ENCODE assay signal across 14 cellular contexts in genomic region chrX:2502120-2502667, GRCh38. TPM values are rescaled to one million over a fixed set of nuclear protein-coding genes. Genes with fewer than 3 reads are reported as not detected.
DNase-seq lines count a peak whose midpoint lies in the region; ATAC-seq and TF ChIP-seq lines count a peak whose summit lies in the region.
"Had no signal": no experiment of that assay in that cellular context is flagged by ENCODE, and none has a peak within 500 bp of the region (broad histone marks: within the 10 kb centered on the region; RNA-seq: fewer than 3 reads in every experiment).

No MANE protein-coding gene starts in this region.

- TF ChIP-seq EP300 in transverse colon (IDR thresholded peaks at IDR 0.05; ENCODE audit: low read depth): no peak

- H3K9ac ChIP-seq in mucosa of rectum (ENCODE audit: low read depth in 1 of 2, low read length in 2 of 2): no peak overlapping the region

- H3K27ac ChIP-seq in right atrium auricular region: no peak overlapping the region
- H3K27ac ChIP-seq in mucosa of rectum (ENCODE audit: low read depth in 2 of 2, low read length in 2 of 2): peak overlapping the region; percentile 32 to 61
- H3K27ac ChIP-seq in transverse colon: peak overlapping the region in 3 of 4 donors; percentile 25 to 97 (median 51)
- H3K27ac ChIP-seq: ascending aorta, epithelial cell of prostate had no signal

- H3K27ac Mint-ChIP-seq in activated T-helper 2 cell treated with anti-CD3 and anti-CD28 coated beads, Interferon-gamma antibody, Interleukin-2, Interleukin-4, amounts not matched to agents 10 μg/mL and 5 μg/mL and 100 μg/mL, durations not matched to agents 14 hours and 24 hours and 36 hours: peak overlapping the region; percentile 80

- H3K4me1 ChIP-seq in right atrium auricular region (peaks cover 0 to 27% of the 10 kb centered on the region in 2 donors), mucosa of rectum (ENCODE audit: control insufficient read depth in 2 of 2, insufficient read depth in 2 of 2, low read length in 2 of 2) (peaks cover 33% of the 10 kb centered on the region in 2 donors), transverse colon (peaks cover 8 to 43% (median 31%) of the 10 kb centered on the region in 4 donors)

- WGBS in transverse colon (ENCODE audit: low coverage in 1 of 2), 2 donors: 80 to 81% methylated on average over 4 to 5 of the region's 5 CpGs

- ATAC-seq in GM21717 (IDR thresholded peaks at IDR 0.05; ENCODE audit: unreplicated experiment): no peak
- no peak for ATAC-seq in HG03442 (IDR thresholded peaks at IDR 0.05; ENCODE audit: unreplicated experiment)

- intact Hi-C loops in cardiac septum (cut with DNase I): loop anchor here (5.0 to 10.0 kb wide), 2 partner anchors 175 to 193 kb away; partner anchors contain the start of gene CD99
- intact Hi-C loops in activated T-helper 2 cell treated with anti-CD3 and anti-CD28 coated beads, Interferon-gamma antibody, Interleukin-2, Interleukin-4, amounts not matched to agents 10 μg/mL and 5 μg/mL and 100 μg/mL, durations not matched to agents 14 hours and 24 hours and 36 hours (cut with micrococcal nuclease): loop anchor here (10.0 kb wide), 3 partner anchors 103 to 1047 kb away; partner anchors contain the start of gene ASMTL
- intact Hi-C loops in transverse colon (cut with DNase I; ENCODE audit: low total_unique reads): loop anchor here (10.0 kb wide), 1 partner anchor 1057 kb away; no protein-coding TSS in a partner anchor

- peaks cover 16% of the 10 kb centered on the region for H3K36me3 Mint-ChIP-seq in activated T-helper 2 cell treated with anti-CD3 and anti-CD28 coated beads, Interferon-gamma antibody, Interleukin-2, Interleukin-4, amounts not matched to agents 10 μg/mL and 5 μg/mL and 100 μg/mL, durations not matched to agents 14 hours and 24 hours and 36 hours (ENCODE audit: low read depth)

- H3K27me3 Mint-ChIP-seq in activated T-helper 2 cell treated with anti-CD3 and anti-CD28 coated beads, Interferon-gamma antibody, Interleukin-2, Interleukin-4, amounts not matched to agents 10 μg/mL and 5 μg/mL and 100 μg/mL, durations not matched to agents 14 hours and 24 hours and 36 hours (ENCODE audit: low read depth): no peaks in the 10 kb centered on the region

- TF ChIP-seq POLR2A in transverse colon (IDR thresholded peaks at IDR 0.05): no peak

- DNase-seq in cardiac septum (ENCODE audit: low spot score): peak; percentile 69
- no peak for DNase-seq in right atrium auricular region (ENCODE audit: low spot score)
- DNase-seq in activated T-helper 2 cell treated with anti-CD3 and anti-CD28 coated beads, Interferon-gamma antibody, Interleukin-2, Interleukin-4, amounts not matched to agents 10 μg/mL and 5 μg/mL and 100 μg/mL, durations not matched to agents 14 hours and 24 hours and 36 hours (ENCODE audit: low spot score): no peak
- no peak for DNase-seq in transverse colon
- DNase-seq in NCI-H2227 treated with DMSO at 0.1 percent for 48 hours (lab: John Stamatoyannopoulos, UW): no peak
- DNase-seq: activated CD4-positive, alpha-beta T cell treated with anti-CD3 and anti-CD28 coated beads for 4 hours; NCI-H1092 treated with DMSO at 0.1 percent for 48 hours; NCI-H69 had no signal

- in situ Hi-C loops in transverse colon (cut with MboI; ENCODE audit: low pct_ligation_motif_present in 1 of 4, low pct_unique_long_range_greater_than_20kb in 1 of 4, low sequenced_read_pairs in 3 of 4): no loop called here

- H3K36me3 ChIP-seq in right atrium auricular region (no peaks in the 10 kb centered on the region), mucosa of rectum (ENCODE audit: control insufficient read depth in 2 of 2, insufficient read depth in 2 of 2, low read length in 2 of 2) (no peaks in the 10 kb centered on the region), transverse colon (no peaks in the 10 kb centered on the region)
- H3K36me3 ChIP-seq: ascending aorta had no signal

- H3K9me3 Mint-ChIP-seq in activated T-helper 2 cell treated with anti-CD3 and anti-CD28 coated beads, Interferon-gamma antibody, Interleukin-2, Interleukin-4, amounts not matched to agents 10 μg/mL and 5 μg/mL and 100 μg/mL, durations not matched to agents 14 hours and 24 hours and 36 hours: no peaks in the 10 kb centered on the region

- H3K4me3 ChIP-seq in right atrium auricular region: no peak overlapping the region
- no peak overlapping the region for H3K4me3 ChIP-seq in mucosa of rectum (ENCODE audit: low read length in 2 of 2)
- H3K4me3 ChIP-seq in transverse colon: no peak overlapping the region
- H3K4me3 ChIP-seq: ascending aorta; BLaER1 treated with 17β-estradiol and CSF1 and Interleukin-3, amounts not matched to agents 10 nM and 100 nM had no signal

- H3K9me3 ChIP-seq in right atrium auricular region (no peaks in the 10 kb centered on the region), mucosa of rectum (ENCODE audit: control insufficient read depth in 2 of 2, low read length in 2 of 2) (no peaks in the 10 kb centered on the region), transverse colon (no peaks in the 10 kb centered on the region)
- H3K9me3 ChIP-seq: ascending aorta; BLaER1 treated with 17β-estradiol and CSF1 and Interleukin-3, amounts not matched to agents 10 nM and 100 nM had no signal

- no peak for TF ChIP-seq CTCF in right atrium auricular region (IDR thresholded peaks at IDR 0.05)
- TF ChIP-seq CTCF in transverse colon (IDR thresholded peaks at IDR 0.05): no peak

- H3K27me3 ChIP-seq in right atrium auricular region (no peaks in the 10 kb centered on the region), mucosa of rectum (ENCODE audit: control insufficient read depth in 2 of 2, insufficient read depth in 2 of 2, low read length in 2 of 2) (no peaks in the 10 kb centered on the region), transverse colon (no peaks in the 10 kb centered on the region)
- H3K27me3 ChIP-seq: ascending aorta; BLaER1 treated with 17β-estradiol and CSF1 and Interleukin-3, amounts not matched to agents 10 nM and 100 nM had no signal

- peak overlapping the region; percentile 70 for H3K4me3 Mint-ChIP-seq in activated T-helper 2 cell treated with anti-CD3 and anti-CD28 coated beads, Interferon-gamma antibody, Interleukin-2, Interleukin-4, amounts not matched to agents 10 μg/mL and 5 μg/mL and 100 μg/mL, durations not matched to agents 14 hours and 24 hours and 36 hours (ENCODE audit: low read depth)

- peaks cover 22% of the 10 kb centered on the region for H3K4me1 Mint-ChIP-seq in activated T-helper 2 cell treated with anti-CD3 and anti-CD28 coated beads, Interferon-gamma antibody, Interleukin-2, Interleukin-4, amounts not matched to agents 10 μg/mL and 5 μg/mL and 100 μg/mL, durations not matched to agents 14 hours and 24 hours and 36 hours (ENCODE audit: low read depth)

RNA-seq across cellular contexts. Expression of gene DHRSX, which starts 1.4 kb away (rescaled TPM):
- total RNA-seq in cardiac septum (24.9 TPM), right atrium auricular region (10 to 100 TPM; 19.9 to 21.9 TPM), transverse colon (10 to 100 TPM; 27.9 to 39.9 (median 33.9) TPM)
- total RNA-seq in activated T-helper 2 cell treated with anti-CD3 and anti-CD28 coated beads, Interferon-gamma antibody, Interleukin-2, Interleukin-4, amounts not matched to agents 10 μg/mL and 5 μg/mL and 100 μg/mL, durations not matched to agents 14 hours and 24 hours and 36 hours: 26.1 and 26.4 TPM in 2 replicates

RNA-seq across cellular contexts. Expression of gene ZBED1, which starts 1.4 kb away (rescaled TPM):
- 45.1 TPM for total RNA-seq in cardiac septum
- total RNA-seq in right atrium auricular region: 10 to 100 TPM; 40.7 to 42.0 TPM
- 37.3 and 43.1 TPM in 2 replicates for total RNA-seq in activated T-helper 2 cell treated with anti-CD3 and anti-CD28 coated beads, Interferon-gamma antibody, Interleukin-2, Interleukin-4, amounts not matched to agents 10 μg/mL and 5 μg/mL and 100 μg/mL, durations not matched to agents 14 hours and 24 hours and 36 hours
- total RNA-seq in transverse colon: 10 to 100 TPM; 44.0 to 94.3 (median 67.1) TPM

Comparison
In these comparisons a context has a peak if more than half of its experiments do, and no peak if none do; other contexts are left out.
1. H3K27ac ChIP-seq: peak in mucosa of rectum (2 of 2) and transverse colon (3 of 4); none in right atrium auricular region (0 of 2).